In genomic region chr15:22952826-22953579, GRCh38 we compare ENCODE assay signal across 8 cellular contexts. TPM values are rescaled to one million over a fixed set of nuclear protein-coding genes. Genes with fewer than 3 reads are reported as not detected.
DNase-seq lines count a peak whose midpoint lies in the region; ATAC-seq and TF ChIP-seq lines count a peak whose summit lies in the region.
"Had no signal": no experiment of that assay in that cellular context is flagged by ENCODE, and none has a peak within 500 bp of the region (broad histone marks: within the 10 kb centered on the region; RNA-seq: fewer than 3 reads in every experiment).

No MANE protein-coding gene starts in this region.

- H3K4me2 ChIP-seq in GM23338 (peak overlapping the region; percentile 63), skeletal muscle satellite cell (ENCODE audit: low read length) (peak overlapping the region; percentile 63)
- H3K4me2 ChIP-seq: KMS-11 had no signal

- no peaks in the 10 kb centered on the region; the same call in 2 of the 3 replicates for H3K36me3 Mint-ChIP-seq in GM23338 (ENCODE audit: low read depth)
- no peaks in the 10 kb centered on the region for H3K36me3 Mint-ChIP-seq in T-helper 17 cell (ENCODE audit: low read depth)

- H2AFZ ChIP-seq in GM23338, result no peak overlapping the region

- H4K20me1 ChIP-seq in GM23338 (replicated peaks; ENCODE audit: insufficient read depth), result peaks cover 44% of the 10 kb centered on the region

- peaks cover 24% of the 10 kb centered on the region for H3K4me1 ChIP-seq in GM23338 (ENCODE audit: insufficient read depth)
- peaks cover 8% of the 10 kb centered on the region; the same call in 1 of the 2 replicates for H3K4me1 ChIP-seq in iPS DF 6.9 (ENCODE audit: control insufficient read depth, insufficient read depth, low read length)
- peaks cover 24% of the 10 kb centered on the region for H3K4me1 ChIP-seq in skeletal muscle satellite cell (ENCODE audit: control insufficient read depth, insufficient read depth, low read length)

- no peaks in the 10 kb centered on the region; the same call in 2 of the 3 replicates for H3K9me3 Mint-ChIP-seq in GM23338

- H3K9me3 ChIP-seq in T-helper 17 cell (ENCODE audit: control insufficient read depth, low read length, poor library complexity, severe bottlenecking) (no peaks in the 10 kb centered on the region), iPS DF 6.9 (ENCODE audit: control insufficient read depth, insufficient read depth, low read length) (no peaks in the 10 kb centered on the region), skeletal muscle satellite cell (replicated peaks; ENCODE audit: low read length) (no peaks in the 10 kb centered on the region)

- peak overlapping the region; percentile 16 for H3K9ac ChIP-seq in skeletal muscle satellite cell (ENCODE audit: low read depth, low read length)
- H3K9ac ChIP-seq: KMS-11 had no signal

- no peak overlapping the region for H3K27ac Mint-ChIP-seq in GM23338
- H3K27ac Mint-ChIP-seq in T-helper 17 cell, result peak overlapping the region; percentile 77

- H3K4me1 Mint-ChIP-seq in GM23338 (peaks cover 47% of the 10 kb centered on the region), T-helper 17 cell (peaks cover 19% of the 10 kb centered on the region)

- ATAC-seq in GM23338 (peak; percentile 67), T-helper 17 cell (no peak), HG02678 (IDR thresholded peaks at IDR 0.05; ENCODE audit: unreplicated experiment) (no peak)

- TF ChIP-seq CTCF in GM23338 (conservative IDR thresholded peaks at IDR 0.05; ENCODE audit: low read depth in 2 of 2), result no peak

- H3K27me3 ChIP-seq in GM23338 (ENCODE audit: insufficient read depth) (peaks cover 13% of the 10 kb centered on the region; the same call in 1 of the 2 replicates), iPS DF 6.9 (ENCODE audit: control insufficient read depth, insufficient read depth, low read length) (peaks cover 5% of the 10 kb centered on the region), skeletal muscle satellite cell (ENCODE audit: control insufficient read depth, insufficient read depth, low read length) (no peaks in the 10 kb centered on the region)

- no CpG with 5 or more reads among the region's 21 CpGs for WGBS in iPS DF 6.9 (ENCODE audit: insufficient coverage, insufficient read length)

- no peaks in the 10 kb centered on the region for H3K9me2 ChIP-seq in GM23338 (ENCODE audit: insufficient read depth)

- H3K79me2 ChIP-seq in GM23338 (replicated peaks; ENCODE audit: insufficient read depth), result peaks cover 75% of the 10 kb centered on the region

- no peaks in the 10 kb centered on the region for H3F3A ChIP-seq in GM23338 (replicated peaks; ENCODE audit: low read depth)

- H3K4me3 Mint-ChIP-seq in GM23338 (peak overlapping the region; percentile 25; the same call in 2 of the 3 replicates), T-helper 17 cell (no peak overlapping the region)

- peaks cover 46% of the 10 kb centered on the region for H3K27me3 Mint-ChIP-seq in GM23338 (ENCODE audit: insufficient read depth, low read depth, poor library complexity)
- no peaks in the 10 kb centered on the region for H3K27me3 Mint-ChIP-seq in T-helper 17 cell

- H3K27ac ChIP-seq in GM23338 (ENCODE audit: low read depth), result no peak overlapping the region
- no peak overlapping the region for H3K27ac ChIP-seq in iPS DF 6.9 (ENCODE audit: low read length)
- H3K27ac ChIP-seq: KMS-11 had no signal

- peak; percentile 76 for DNase-seq in GM23338 (ENCODE audit: low spot score)
- no peak for DNase-seq in T-helper 17 cell
- peak; percentile 5 for DNase-seq in iPS DF 6.9 (ENCODE audit: low read depth, low spot score)
- DNase-seq in NCI-H82 treated with DMSO at 0.1 percent for 48 hours (lab: John Stamatoyannopoulos, UW; ENCODE audit: unreplicated experiment), result no peak
- no peak for DNase-seq in activated CD8-positive, alpha-beta memory T cell treated with anti-CD3 and anti-CD28 coated beads, Interleukin-2, amount 50 U/mL, for 48 hours

- H3K36me3 ChIP-seq in GM23338 (ENCODE audit: insufficient read depth) (no peaks in the 10 kb centered on the region), iPS DF 6.9 (ENCODE audit: control insufficient read depth, insufficient read depth, low read length) (no peaks in the 10 kb centered on the region), skeletal muscle satellite cell (ENCODE audit: insufficient read depth, low read length) (peaks cover 5% of the 10 kb centered on the region)

- H3K4me3 ChIP-seq in GM23338 (no peak overlapping the region), iPS DF 6.9 (ENCODE audit: low read length) (no peak overlapping the region), skeletal muscle satellite cell (ENCODE audit: low read length) (no peak overlapping the region)

TF ChIP-seq in GM23338, 12 proteins besides CTCF, POLR2A, EP300 and RAD21:
- TF ChIP-seq, protein P1, sequence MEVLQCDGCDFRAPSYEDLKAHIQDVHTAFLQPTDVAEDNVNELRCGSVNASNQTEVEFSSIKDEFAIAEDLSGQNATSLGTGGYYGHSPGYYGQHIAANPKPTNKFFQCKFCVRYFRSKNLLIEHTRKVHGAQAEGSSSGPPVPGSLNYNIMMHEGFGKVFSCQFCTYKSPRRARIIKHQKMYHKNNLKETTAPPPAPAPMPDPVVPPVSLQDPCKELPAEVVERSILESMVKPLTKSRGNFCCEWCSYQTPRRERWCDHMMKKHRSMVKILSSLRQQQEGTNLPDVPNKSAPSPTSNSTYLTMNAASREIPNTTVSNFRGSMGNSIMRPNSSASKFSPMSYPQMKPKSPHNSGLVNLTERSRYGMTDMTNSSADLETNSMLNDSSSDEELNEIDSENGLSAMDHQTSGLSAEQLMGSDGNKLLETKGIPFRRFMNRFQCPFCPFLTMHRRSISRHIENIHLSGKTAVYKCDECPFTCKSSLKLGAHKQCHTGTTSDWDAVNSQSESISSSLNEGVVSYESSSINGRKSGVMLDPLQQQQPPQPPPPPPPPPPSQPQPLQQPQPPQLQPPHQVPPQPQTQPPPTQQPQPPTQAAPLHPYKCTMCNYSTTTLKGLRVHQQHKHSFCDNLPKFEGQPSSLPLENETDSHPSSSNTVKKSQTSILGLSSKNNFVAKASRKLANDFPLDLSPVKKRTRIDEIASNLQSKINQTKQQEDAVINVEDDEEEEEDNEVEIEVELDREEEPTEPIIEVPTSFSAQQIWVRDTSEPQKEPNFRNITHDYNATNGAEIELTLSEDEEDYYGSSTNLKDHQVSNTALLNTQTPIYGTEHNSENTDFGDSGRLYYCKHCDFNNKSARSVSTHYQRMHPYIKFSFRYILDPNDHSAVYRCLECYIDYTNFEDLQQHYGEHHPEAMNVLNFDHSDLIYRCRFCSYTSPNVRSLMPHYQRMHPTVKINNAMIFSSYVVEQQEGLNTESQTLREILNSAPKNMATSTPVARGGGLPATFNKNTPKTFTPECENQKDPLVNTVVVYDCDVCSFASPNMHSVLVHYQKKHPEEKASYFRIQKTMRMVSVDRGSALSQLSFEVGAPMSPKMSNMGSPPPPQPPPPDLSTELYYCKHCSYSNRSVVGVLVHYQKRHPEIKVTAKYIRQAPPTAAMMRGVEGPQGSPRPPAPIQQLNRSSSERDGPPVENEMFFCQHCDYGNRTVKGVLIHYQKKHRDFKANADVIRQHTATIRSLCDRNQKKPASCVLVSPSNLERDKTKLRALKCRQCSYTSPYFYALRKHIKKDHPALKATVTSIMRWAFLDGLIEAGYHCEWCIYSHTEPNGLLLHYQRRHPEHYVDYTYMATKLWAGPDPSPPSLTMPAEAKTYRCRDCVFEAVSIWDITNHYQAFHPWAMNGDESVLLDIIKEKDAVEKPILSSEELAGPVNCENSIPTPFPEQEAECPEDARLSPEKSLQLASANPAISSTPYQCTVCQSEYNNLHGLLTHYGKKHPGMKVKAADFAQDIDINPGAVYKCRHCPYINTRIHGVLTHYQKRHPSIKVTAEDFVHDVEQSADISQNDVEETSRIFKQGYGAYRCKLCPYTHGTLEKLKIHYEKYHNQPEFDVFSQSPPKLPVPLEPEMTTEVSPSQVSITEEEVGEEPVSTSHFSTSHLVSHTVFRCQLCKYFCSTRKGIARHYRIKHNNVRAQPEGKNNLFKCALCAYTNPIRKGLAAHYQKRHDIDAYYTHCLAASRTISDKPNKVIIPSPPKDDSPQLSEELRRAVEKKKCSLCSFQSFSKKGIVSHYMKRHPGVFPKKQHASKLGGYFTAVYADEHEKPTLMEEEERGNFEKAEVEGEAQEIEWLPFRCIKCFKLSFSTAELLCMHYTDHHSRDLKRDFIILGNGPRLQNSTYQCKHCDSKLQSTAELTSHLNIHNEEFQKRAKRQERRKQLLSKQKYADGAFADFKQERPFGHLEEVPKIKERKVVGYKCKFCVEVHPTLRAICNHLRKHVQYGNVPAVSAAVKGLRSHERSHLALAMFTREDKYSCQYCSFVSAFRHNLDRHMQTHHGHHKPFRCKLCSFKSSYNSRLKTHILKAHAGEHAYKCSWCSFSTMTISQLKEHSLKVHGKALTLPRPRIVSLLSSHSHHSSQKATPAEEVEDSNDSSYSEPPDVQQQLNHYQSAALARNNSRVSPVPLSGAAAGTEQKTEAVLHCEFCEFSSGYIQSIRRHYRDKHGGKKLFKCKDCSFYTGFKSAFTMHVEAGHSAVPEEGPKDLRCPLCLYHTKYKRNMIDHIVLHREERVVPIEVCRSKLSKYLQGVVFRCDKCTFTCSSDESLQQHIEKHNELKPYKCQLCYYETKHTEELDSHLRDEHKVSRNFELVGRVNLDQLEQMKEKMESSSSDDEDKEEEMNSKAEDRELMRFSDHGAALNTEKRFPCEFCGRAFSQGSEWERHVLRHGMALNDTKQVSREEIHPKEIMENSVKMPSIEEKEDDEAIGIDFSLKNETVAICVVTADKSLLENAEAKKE (CRISPR knock-in tag; IDR thresholded peaks at IDR 0.05), result no peak
- TF ChIP-seq NANOG (IDR thresholded peaks at IDR 0.05; ENCODE audit: borderline replicate concordance) (no peak), POLR2AphosphoS5 (IDR thresholded peaks at IDR 0.05; ENCODE audit: low read depth) (0 out of 2 replicates have a peak, but pooled peaks have one; percentile 21), JUNB (IDR thresholded peaks at IDR 0.05; ENCODE audit: unreplicated experiment) (no peak)

RNA-seq across cellular contexts. Expression of gene CYFIP1, which starts 27.2 kb away (rescaled TPM):
- total RNA-seq in GM23338 (2014; rRNA removed; shearing (Covaris generic)), result 68.8 and 73.9 TPM in 2 replicates
- polyA plus RNA-seq in GM23338 (2016; fragmentation: Nextera tagmentation; extraction: Ambion mirVana), result 19.8 and 20.0 TPM in 2 replicates
- total RNA-seq in T-helper 17 cell, result 10 to 100 TPM; 14.8 to 17.7 TPM
- 69.7 and 87.7 TPM in 2 replicates for total RNA-seq in skeletal muscle satellite cell (2012; rRNA removed)

Comparison
In these comparisons a context has a peak if more than half of its experiments do, and no peak if none do; other contexts are left out.
1. DNase-seq: peak in GM23338 (single experiment) and iPS DF 6.9 (single experiment); none in T-helper 17 cell (0 of 3), NCI-H82 treated with DMSO at 0.1 percent for 48 hours (single experiment) and activated CD8-positive, alpha-beta memory T cell treated with anti-CD3 and anti-CD28 coated beads, Interleukin-2, amount 50 U/mL, for 48 hours (single experiment).